ENCODE assay signal across 9 cellular contexts in genomic region chr6:35343835-35344550, GRCh38. TPM values are rescaled to one million over a fixed set of nuclear protein-coding genes. Genes with fewer than 3 reads are reported as not detected.
DNase-seq lines count a peak whose midpoint lies in the region; ATAC-seq and TF ChIP-seq lines count a peak whose summit lies in the region.
"Had no signal": no experiment of that assay in that cellular context is flagged by ENCODE, and none has a peak within 500 bp of the region (broad histone marks: within the 10 kb centered on the region; RNA-seq: fewer than 3 reads in every experiment).

No MANE protein-coding gene starts in this region.

- no peaks in the 10 kb centered on the region for H3K9me3 Mint-ChIP-seq in mesothelial cell of epicardium

- TF ChIP-seq CTCF in heart right ventricle (IDR thresholded peaks at IDR 0.05) (no peak), brain microvascular endothelial cell (IDR thresholded peaks at IDR 0.05; ENCODE audit: low read depth, low read length, missing control alignments) (no peak), mesothelial cell of epicardium (IDR thresholded peaks at IDR 0.05; ENCODE audit: unreplicated experiment) (no peak)

- H3K36me3 ChIP-seq in heart right ventricle: peaks cover 0 to 46% (median 7%) of the 10 kb centered on the region in 9 donors
- peaks cover 20% of the 10 kb centered on the region for H3K36me3 ChIP-seq in brain microvascular endothelial cell (replicated peaks)
- no peaks in the 10 kb centered on the region for H3K36me3 ChIP-seq in urinary bladder (ENCODE audit: insufficient read depth)

- H3K27ac ChIP-seq in heart right ventricle (peak overlapping the region in 7 of 10 donors; percentile 81 to 96 (median 93)), brain microvascular endothelial cell (peak overlapping the region; percentile 81), urinary bladder (ENCODE audit: low read depth) (no peak overlapping the region)

- peaks cover 23% of the 10 kb centered on the region for H3K4me1 Mint-ChIP-seq in mesothelial cell of epicardium

- H3K4me1 ChIP-seq in heart right ventricle (peaks cover 0 to 38% (median 18%) of the 10 kb centered on the region in 9 donors), urinary bladder (ENCODE audit: insufficient read depth) (peaks cover 1% of the 10 kb centered on the region)

- intact Hi-C loops in heart right ventricle (cut with DNase I): loop anchor here in 8 of 10 donors (2.0 to 10.0 kb wide), 6 partner anchors 47 to 123 kb away; partner anchors contain the start of genes RPL10A (in 4 of the 8) and DEF6 (in 1 of the 8)
- intact Hi-C loops in left cardiac atrium (cut with DNase I): loop anchor here (2.0 to 5.0 kb wide), 2 partner anchors 71 to 103 kb away; no protein-coding TSS in a partner anchor

- ATAC-seq in heart right ventricle: no peak
- ATAC-seq in left cardiac atrium: no peak

- H3K27me3 ChIP-seq in heart right ventricle (peaks cover 0 to 5% (median 0%) of the 10 kb centered on the region in 7 donors), brain microvascular endothelial cell (replicated peaks) (no peaks in the 10 kb centered on the region)

- H3K36me3 Mint-ChIP-seq in mesothelial cell of epicardium: peaks cover 11% of the 10 kb centered on the region

- no peaks in the 10 kb centered on the region for H3K9me3 ChIP-seq in heart right ventricle

- peak overlapping the region in 9 of 10 donors; percentile 50 to 99 (median 94) for H3K4me3 ChIP-seq in heart right ventricle
- H3K4me3 ChIP-seq in brain microvascular endothelial cell (ENCODE audit: low read depth, low read length): peak overlapping the region; percentile 80
- H3K4me3 ChIP-seq in urinary bladder (ENCODE audit: low read depth, low read length): peak overlapping the region; percentile 78

- no peaks in the 10 kb centered on the region for H3K27me3 Mint-ChIP-seq in mesothelial cell of epicardium (ENCODE audit: low read depth)

- in situ Hi-C loops in brain microvascular endothelial cell (cut with HindIII; ENCODE audit: low pct_ligation_motif_present, low sequenced_read_pairs): no loop called here

- WGBS in heart right ventricle, 2 donors: 57 to 63% methylated on average over 6 of the region's 6 CpGs
- 55% methylated on average over 6 of the region's 6 CpGs for WGBS in urinary bladder

- peak overlapping the region; percentile 88 for H3K27ac Mint-ChIP-seq in mesothelial cell of epicardium

- H3K4me3 Mint-ChIP-seq in mesothelial cell of epicardium: peak overlapping the region; percentile 84

- DNase-seq in heart right ventricle (no peak), left cardiac atrium (no peak), brain microvascular endothelial cell (no peak), mesothelial cell of epicardium (ENCODE audit: low spot score in 2 of 2, unreplicated experiment in 2 of 2) (no peak), hepatic stellate cell (ENCODE audit: low spot score) (no peak), NCI-H524 treated with DMSO at 0.1 percent for 48 hours (lab: John Stamatoyannopoulos, UW) (no peak), NCI-H1417 treated with DMSO at 0.1 percent for 48 hours (lab: John Stamatoyannopoulos, UW) (no peak)
- DNase-seq: SHP77 treated with DMSO at 0.1 percent for 48 hours had no signal

RNA-seq across cellular contexts. Expression of gene PPARD, which starts 1.6 kb away (rescaled TPM):
- total RNA-seq in heart right ventricle: 10 to 100 TPM; 12.9 to 21.0 (median 13.9) TPM
- 10 to 100 TPM; 13.5 to 15.3 TPM for polyA plus RNA-seq in heart right ventricle
- 10 to 100 TPM; 14.1 to 21.3 TPM for total RNA-seq in left cardiac atrium
- 19.5 to 21.7 TPM (median 20.8 TPM) in 3 replicates for total RNA-seq in mesothelial cell of epicardium
- 5.8 TPM for total RNA-seq in urinary bladder
- polyA plus RNA-seq in urinary bladder: 30.1 TPM

RNA-seq across cellular contexts. Expression of gene DEF6, which starts 46.4 kb away (rescaled TPM):
- total RNA-seq in heart right ventricle (1 to 10 TPM in 4 of 10 donors, under 1 TPM in 6; 0.62 to 8.8 (median 0.94) TPM), left cardiac atrium (1 to 10 TPM; 2.5 to 4.7 TPM), mesothelial cell of epicardium (9.3 to 11.3 TPM (median 9.7 TPM) in 3 replicates), urinary bladder (7.2 TPM)
- polyA plus RNA-seq in heart right ventricle (1 to 10 TPM; 1.7 to 2.7 TPM), urinary bladder (7.8 TPM)
